1 cellular context compared by ENCODE assay signal in genomic region chr9:14314929-14315753, GRCh38.
TF ChIP-seq lines count a peak whose summit lies in the region.

No MANE protein-coding gene starts in this region.

TF ChIP-seq in HEK293, 187 proteins besides CTCF, POLR2A, EP300 and RAD21 (continued from another document and continues in another):
- TF ChIP-seq PRDM4 (tag by site-specific recombination; IDR thresholded peaks at IDR 0.05), result no peak
- TF ChIP-seq ZFP37 (tag by site-specific recombination; IDR thresholded peaks at IDR 0.05), result no peak
- TF ChIP-seq KLF8 (tag by site-specific recombination; IDR thresholded peaks at IDR 0.05), result peak; percentile 55
- 0 out of 2 replicates have a peak, but pooled peaks have one; percentile 14 for TF ChIP-seq OSR2 (tag by site-specific recombination; IDR thresholded peaks at IDR 0.05)
- TF ChIP-seq ZBTB1 (tag by site-specific recombination; IDR thresholded peaks at IDR 0.05), result no peak
- TF ChIP-seq SCRT1 (tag by site-specific recombination; IDR thresholded peaks at IDR 0.05; ENCODE audit: borderline replicate concordance), result no peak
- TF ChIP-seq ZNF19 (tag by site-specific recombination; IDR thresholded peaks at IDR 0.05; ENCODE audit: low read depth), result no peak
- TF ChIP-seq ZNF398 (tag by site-specific recombination; IDR thresholded peaks at IDR 0.05), result peak; percentile 63; the same call in 1 of the 2 replicates
- TF ChIP-seq KLF10 (tag by site-specific recombination; IDR thresholded peaks at IDR 0.05), result peak; percentile 30; the same call in 1 of the 2 replicates
- TF ChIP-seq REPIN1 (tag by site-specific recombination; IDR thresholded peaks at IDR 0.05; ENCODE audit: low read depth), result no peak
- TF ChIP-seq ZNF571 (tag by site-specific recombination; IDR thresholded peaks at IDR 0.05), result no peak
- TF ChIP-seq GFI1B (tag by site-specific recombination; IDR thresholded peaks at IDR 0.05), result no peak
- 0 out of 2 replicates have a peak, but pooled peaks have one; percentile 3 for TF ChIP-seq ZEB2 (tag by site-specific recombination; IDR thresholded peaks at IDR 0.05)
- TF ChIP-seq ZNF549 (tag by site-specific recombination; IDR thresholded peaks at IDR 0.05), result no peak
- TF ChIP-seq ZFP3 (tag by site-specific recombination; IDR thresholded peaks at IDR 0.05; ENCODE audit: low read depth), result no peak
- TF ChIP-seq IKZF3 (tag by site-specific recombination; IDR thresholded peaks at IDR 0.05), result peak; percentile 90
- no peak for TF ChIP-seq BCL11B (tag by site-specific recombination; IDR thresholded peaks at IDR 0.05; ENCODE audit: low read depth)
- no peak for TF ChIP-seq ZBTB17 (tag by site-specific recombination; IDR thresholded peaks at IDR 0.05)
- no peak for TF ChIP-seq ZBTB48 (tag by site-specific recombination; IDR thresholded peaks at IDR 0.05)
- TF ChIP-seq KLF1 (tag by site-specific recombination; IDR thresholded peaks at IDR 0.05), result no peak; the same call in 1 of the 2 replicates
- no peak for TF ChIP-seq SP7 (tag by site-specific recombination; IDR thresholded peaks at IDR 0.05)
- no peak for TF ChIP-seq ZNF514 (tag by site-specific recombination; IDR thresholded peaks at IDR 0.05)
- TF ChIP-seq ZNF23 (tag by site-specific recombination; IDR thresholded peaks at IDR 0.05; ENCODE audit: borderline replicate concordance), result no peak
- TF ChIP-seq ZNF155 (tag by site-specific recombination; IDR thresholded peaks at IDR 0.05), result no peak
- no peak for TF ChIP-seq ZNF704 (tag by site-specific recombination; IDR thresholded peaks at IDR 0.05)
- TF ChIP-seq RBAK (tag by site-specific recombination; IDR thresholded peaks at IDR 0.05), result no peak
- no peak for TF ChIP-seq ZNF777 (tag by site-specific recombination; IDR thresholded peaks at IDR 0.05; ENCODE audit: borderline replicate concordance)
- TF ChIP-seq ZNF555 (tag by site-specific recombination; conservative IDR thresholded peaks at IDR 0.05), result no peak
- TF ChIP-seq ZSCAN16 (tag by site-specific recombination; IDR thresholded peaks at IDR 0.05), result no peak
- TF ChIP-seq ZNF792 (tag by site-specific recombination; IDR thresholded peaks at IDR 0.05), result no peak
- no peak for TF ChIP-seq ZNF548 (tag by site-specific recombination; IDR thresholded peaks at IDR 0.05)
- TF ChIP-seq ZNF645 (tag by site-specific recombination; IDR thresholded peaks at IDR 0.05), result no peak
- TF ChIP-seq ZNF274 (IDR thresholded peaks at IDR 0.05; ENCODE audit: low read length), result no peak
- no peak for TF ChIP-seq ZNF274 (tag by site-specific recombination; IDR thresholded peaks at IDR 0.05; ENCODE audit: borderline replicate concordance)
- TF ChIP-seq ZNF76 (tag by site-specific recombination; IDR thresholded peaks at IDR 0.05; ENCODE audit: borderline replicate concordance, low read depth), result peak; percentile 38; the same call in 1 of the 2 replicates
- no peak for TF ChIP-seq ZNF501 (tag by site-specific recombination; IDR thresholded peaks at IDR 0.05)
- TF ChIP-seq ZNF610 (tag by site-specific recombination; IDR thresholded peaks at IDR 0.05; ENCODE audit: borderline replicate concordance), result no peak
- TF ChIP-seq ZNF121 (tag by site-specific recombination; IDR thresholded peaks at IDR 0.05), result no peak
- no peak for TF ChIP-seq ZNF175 (tag by site-specific recombination; IDR thresholded peaks at IDR 0.05)
- peak; percentile 45; the same call in 1 of the 2 replicates for TF ChIP-seq KLF9 (tag by site-specific recombination; IDR thresholded peaks at IDR 0.05; ENCODE audit: low read depth)
- TF ChIP-seq GLI4 (tag by site-specific recombination; IDR thresholded peaks at IDR 0.05), result no peak
- TF ChIP-seq ZNF791 (tag by site-specific recombination; IDR thresholded peaks at IDR 0.05), result no peak
- no peak for TF ChIP-seq AEBP2 (tag by site-specific recombination; IDR thresholded peaks at IDR 0.05; ENCODE audit: borderline replicate concordance)
- no peak; the same call in 1 of the 2 replicates for TF ChIP-seq ZNF600 (tag by site-specific recombination; IDR thresholded peaks at IDR 0.05)
- no peak for TF ChIP-seq ZNF10 (tag by site-specific recombination; IDR thresholded peaks at IDR 0.05)
- no peak for TF ChIP-seq ZNF26 (tag by site-specific recombination; IDR thresholded peaks at IDR 0.05)
- no peak for TF ChIP-seq ZNF670 (tag by site-specific recombination; IDR thresholded peaks at IDR 0.05; ENCODE audit: low read depth)
- peak; percentile 15; the same call in 1 of the 2 replicates for TF ChIP-seq ZSCAN30 (tag by site-specific recombination; IDR thresholded peaks at IDR 0.05)
- TF ChIP-seq ZNF701 (tag by site-specific recombination; IDR thresholded peaks at IDR 0.05), result no peak
- no peak for TF ChIP-seq ZNF776 (tag by site-specific recombination; IDR thresholded peaks at IDR 0.05; ENCODE audit: borderline replicate concordance)
- no peak for TF ChIP-seq KLF17 (tag by site-specific recombination; IDR thresholded peaks at IDR 0.05)
- TF ChIP-seq ZBTB10 (tag by site-specific recombination; IDR thresholded peaks at IDR 0.05), result peak; percentile 54; the same call in 1 of the 2 replicates
- no peak for TF ChIP-seq ZNF692 (tag by site-specific recombination; IDR thresholded peaks at IDR 0.05)
- no peak for TF ChIP-seq ZSCAN4 (tag by site-specific recombination; IDR thresholded peaks at IDR 0.05)
